ENCODE assay signal across 1 cellular context in genomic region chr17:78273813-78274212, GRCh38.
TF ChIP-seq lines count a peak whose summit lies in the region.

No MANE protein-coding gene starts in this region.

TF ChIP-seq in HepG2, 621 proteins besides CTCF, POLR2A, EP300 and RAD21:
- TF ChIP-seq ZNF747 (CRISPR knock-in tag; IDR thresholded peaks at IDR 0.05; ENCODE audit: borderline replicate concordance) (no peak), FOXP1 (IDR thresholded peaks at IDR 0.05) (no peak), FOXP1 (CRISPR knock-in tag; IDR thresholded peaks at IDR 0.05) (no peak), TFE3 (CRISPR knock-in tag; IDR thresholded peaks at IDR 0.05) (no peak), RBAK (CRISPR knock-in tag; IDR thresholded peaks at IDR 0.05) (peak; percentile 92), ZNF12 (CRISPR knock-in tag; IDR thresholded peaks at IDR 0.05) (peak; percentile 66; the same call in 1 of the 2 replicates), CEBPG (CRISPR knock-in tag; IDR thresholded peaks at IDR 0.05) (no peak), FOXA3 (CRISPR knock-in tag; IDR thresholded peaks at IDR 0.05) (no peak)
TF ChIP-seq in HepG2: peak in this region for 2.
